In genomic region chr19:46133101-46133627, GRCh38 we compare ENCODE assay signal across 7 cellular contexts. TPM values are rescaled to one million over a fixed set of nuclear protein-coding genes. Genes with fewer than 3 reads are reported as not detected.
DNase-seq lines count a peak whose midpoint lies in the region; ATAC-seq and TF ChIP-seq lines count a peak whose summit lies in the region.

No MANE protein-coding gene starts in this region.

- 32 to 34% methylated on average over 6 of the region's 6 CpGs for WGBS in ectodermal cell, 2 experiments

- peak overlapping the region; percentile 86 for H3K27ac ChIP-seq in ectodermal cell (ENCODE audit: insufficient read depth, low read depth, low read length, poor library complexity, severe bottlenecking)

- H3K4me3 ChIP-seq in ectodermal cell (ENCODE audit: insufficient read depth, low read depth, low read length) (no peak overlapping the region), mucosa of stomach (ENCODE audit: low read length) (peak overlapping the region; percentile 1)

- H3K9me3 ChIP-seq in ectodermal cell (ENCODE audit: control insufficient read depth, low read length) (no peaks in the 10 kb centered on the region), mucosa of stomach (ENCODE audit: control insufficient read depth, low read length) (no peaks in the 10 kb centered on the region)

- no peak overlapping the region for H3K9ac ChIP-seq in mucosa of stomach (ENCODE audit: low read length)

- H3K4me1 ChIP-seq in ectodermal cell (ENCODE audit: control insufficient read depth, insufficient read depth, low read length) (peaks cover 11% of the 10 kb centered on the region), mucosa of stomach (ENCODE audit: control insufficient read depth, insufficient read depth, low read length) (peaks cover 15% of the 10 kb centered on the region)

- CTCF ChIA-PET in HEK293T (lab: Yijun Ruan, JAX), result no interaction called here

- ATAC-seq in GM18519 (IDR thresholded peaks at IDR 0.05; ENCODE audit: low FRiP score, unreplicated experiment), result no peak

- H3K27me3 ChIP-seq in ectodermal cell (ENCODE audit: control insufficient read depth, insufficient read depth, low read length, poor library complexity, severe bottlenecking) (no peaks in the 10 kb centered on the region), mucosa of stomach (ENCODE audit: control insufficient read depth, insufficient read depth, low read length) (no peaks in the 10 kb centered on the region)

- H3K36me3 ChIP-seq in ectodermal cell (ENCODE audit: control insufficient read depth, insufficient read depth, low read length) (no peaks in the 10 kb centered on the region), mucosa of stomach (ENCODE audit: control insufficient read depth, insufficient read depth, low read length) (no peaks in the 10 kb centered on the region)

- POLR2A ChIA-PET in HEK293T (lab: Yijun Ruan, JAX), result interaction anchor here (1.0 to 1.3 kb wide), 2 partner anchors 14 to 106 kb away, joined by 4 read pairs; partner anchors contain the start of gene IGFL2

- peak; percentile 34 for DNase-seq in HEK293T (ENCODE audit: extremely low spot score)
- peak; percentile 5 for DNase-seq in NOMO-1 treated with dmso at 0.1 percent for 144 hours (lab: John Stamatoyannopoulos, UW; ENCODE audit: unreplicated experiment)
- DNase-seq in T-helper 1 cell, result no peak
- no peak for DNase-seq in RPMI8226

TF ChIP-seq in HEK293T, 16 proteins besides CTCF, POLR2A, EP300 and RAD21:
- TF ChIP-seq, protein P1, sequence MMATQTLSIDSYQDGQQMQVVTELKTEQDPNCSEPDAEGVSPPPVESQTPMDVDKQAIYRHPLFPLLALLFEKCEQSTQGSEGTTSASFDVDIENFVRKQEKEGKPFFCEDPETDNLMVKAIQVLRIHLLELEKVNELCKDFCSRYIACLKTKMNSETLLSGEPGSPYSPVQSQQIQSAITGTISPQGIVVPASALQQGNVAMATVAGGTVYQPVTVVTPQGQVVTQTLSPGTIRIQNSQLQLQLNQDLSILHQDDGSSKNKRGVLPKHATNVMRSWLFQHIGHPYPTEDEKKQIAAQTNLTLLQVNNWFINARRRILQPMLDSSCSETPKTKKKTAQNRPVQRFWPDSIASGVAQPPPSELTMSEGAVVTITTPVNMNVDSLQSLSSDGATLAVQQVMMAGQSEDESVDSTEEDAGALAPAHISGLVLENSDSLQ (IDR thresholded peaks at IDR 0.05), result peak; percentile 50
- TF ChIP-seq FOXK2 (IDR thresholded peaks at IDR 0.05) (no peak), FOXM1 (IDR thresholded peaks at IDR 0.05; ENCODE audit: borderline replicate concordance) (no peak), SP1 (IDR thresholded peaks at IDR 0.05) (no peak), ARNT (IDR thresholded peaks at IDR 0.05) (no peak), CTBP1 (IDR thresholded peaks at IDR 0.05; ENCODE audit: borderline replicate concordance) (no peak), TARDBP (IDR thresholded peaks at IDR 0.05) (no peak)

RNA-seq across cellular contexts. Expression of gene IGFL3, which starts 8.7 kb away (rescaled TPM):
- polyA plus RNA-seq in ectodermal cell (2013, experiment 1 of 4), result not detected
- not detected for polyA plus RNA-seq in ectodermal cell (2013, experiment 2 of 4)
- not detected for polyA plus RNA-seq in ectodermal cell (2013, experiment 3 of 4)
- not detected for polyA plus RNA-seq in ectodermal cell (2013, experiment 4 of 4)

RNA-seq across cellular contexts. Expression of gene IGFL2, which starts 14.9 kb away (rescaled TPM):
- polyA plus RNA-seq in ectodermal cell (2013, experiment 1 of 4), result not detected
- not detected for polyA plus RNA-seq in ectodermal cell (2013, experiment 2 of 4)
- not detected for polyA plus RNA-seq in ectodermal cell (2013, experiment 3 of 4)
- polyA plus RNA-seq in ectodermal cell (2013, experiment 4 of 4), result not detected

Comparison
In these comparisons a context has a peak if more than half of its experiments do, and no peak if none do; other contexts are left out.
1. DNase-seq: peak in HEK293T (single experiment) and NOMO-1 treated with dmso at 0.1 percent for 144 hours (single experiment); none in T-helper 1 cell (0 of 5) and RPMI8226 (single experiment).